ENCODE assay signal across 31 cellular contexts in the genomic region with DNA sequence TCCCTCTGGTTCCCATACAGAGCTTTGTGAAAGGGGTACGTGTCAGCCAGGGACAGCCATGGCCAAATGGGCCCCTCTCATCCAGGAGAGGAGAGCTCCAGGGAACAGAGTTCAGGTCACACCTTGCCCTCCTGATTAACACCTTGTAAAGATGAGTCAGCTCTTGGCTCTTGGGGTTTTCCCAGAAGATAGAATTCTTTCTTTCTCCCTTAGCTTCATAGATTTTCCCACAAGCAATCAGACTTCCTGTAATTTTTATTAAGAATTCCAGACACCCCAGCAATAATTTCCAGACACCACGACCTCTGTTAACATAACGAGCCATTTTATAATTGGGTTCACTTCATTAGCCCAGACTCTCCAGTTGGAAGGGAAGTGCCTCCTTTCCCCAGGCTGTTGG.
"Had no signal": no experiment of that assay in that cellular context is flagged by ENCODE, and none has a peak within 500 bp of the region (broad histone marks: within the 10 kb centered on the region; RNA-seq: fewer than 3 reads in every experiment).

No MANE protein-coding gene starts in this region.

- H3K36me3 ChIP-seq: cardiac muscle cell, Peyer's patch had no signal

- DNase-seq: activated B cell treated with CpG ODN at 0.5 μM for 24 hours; activated CD4-positive, alpha-beta memory T cell treated with anti-CD3 and anti-CD28 coated beads for 36 hours; activated CD4-positive, alpha-beta T cell treated with anti-CD3 and anti-CD28 coated beads for 4 hours; activated CD4-positive, alpha-beta T cell treated with anti-CD3 and anti-CD28 coated beads, Interleukin-2, amount 50 U/mL, for 1 hour; activated CD4-positive, CD25-positive, alpha-beta regulatory T cell treated with anti-CD3 and anti-CD28 coated beads, Interleukin-2, amount 50 U/mL, for 72 hours; activated CD8-positive, alpha-beta memory T cell treated with anti-CD3 and anti-CD28 coated beads, Interleukin-2, amount 50 U/mL, for 4 hours; activated effector memory CD4-positive, alpha-beta T cell treated with Interleukin-2 at 50 U/mL for 16 hours; activated naive CD4-positive, alpha-beta T cell treated with anti-CD3 and anti-CD28 coated beads, Interleukin-2, amount 10 ng/mL, durations not matched to agents 7 days and 5 days; activated naive CD8-positive, alpha-beta T cell treated with anti-CD3 and anti-CD28 coated beads, Interleukin-2, amount 50 U/mL, for 24 hours; activated T-cell treated with anti-CD3 and anti-CD28 coated beads for 4 hours; activated T-cell treated with anti-CD3 and anti-CD28 coated beads, Interleukin-2, amount 50 U/mL, for 4 hours; anterior cingulate cortex; Kasumi-1; KG1; MM.1S; NCI-H1092 treated with DMSO at 0.1 percent for 48 hours; NCI-H1417; NCI-H1930; NCI-H2081 treated with DMSO at 0.1 percent for 48 hours; NCI-H510A; NCI-H526; NCI-H748 treated with DMSO at 0.1 percent for 48 hours; NK-92 treated with Interleukin-12 subunit alpha and Interleukin-12 subunit beta, amount 100 ng/mL, for 24 hours; PC-3; Peyer's patch; SIG-M5; T-cell; T-helper 17 cell had no signal

- ATAC-seq: activated naive CD8-positive, alpha-beta T cell treated with anti-CD3 and anti-CD28 coated beads, Interleukin-2, amount 50 U/mL, for 24 hours; activated T-cell treated with anti-CD3 and anti-CD28 coated beads, Interleukin-2, amount 50 U/mL, for 4 hours; PC-3; Right ventricle myocardium inferior; SK-N-SH treated with all-trans-retinoic acid at 6 μM for 48 hours; T-cell; T-helper 17 cell had no signal

- H3K4me3 ChIP-seq: cardiac muscle cell, Peyer's patch had no signal

- H3K27me3 ChIP-seq: cardiac muscle cell, Peyer's patch had no signal

- H3K9me3 ChIP-seq: Peyer's patch had no signal
